In the genomic region with DNA sequence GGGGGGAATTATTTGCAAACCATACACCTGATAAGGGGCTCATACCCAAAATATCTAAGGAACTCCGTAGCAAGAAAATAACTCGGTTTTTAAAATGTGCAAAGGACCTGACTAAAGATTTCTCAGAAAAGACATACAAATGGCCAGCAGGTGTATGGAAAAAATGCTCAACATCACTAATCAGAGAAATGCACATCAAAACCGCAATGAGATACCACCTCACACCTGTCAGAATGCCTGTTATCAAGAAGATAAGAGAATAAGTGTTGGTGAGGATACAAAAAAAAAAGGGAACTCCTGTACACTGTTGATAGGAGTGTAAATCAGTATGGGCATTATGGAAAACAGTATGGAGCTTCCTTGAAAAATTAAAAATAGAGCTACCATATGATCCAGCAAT, we compare ENCODE assay signal across 27 cellular contexts.
"Had no signal": no experiment of that assay in that cellular context is flagged by ENCODE, and none has a peak within 500 bp of the region (broad histone marks: within the 10 kb centered on the region; RNA-seq: fewer than 3 reads in every experiment).

No MANE protein-coding gene starts in this region.

- H3K27ac ChIP-seq: epithelial cell of prostate, esophagus squamous epithelium, gastrocnemius medialis, heart right ventricle, left lung, lower lobe of right lung had no signal

- H3K9me3 Mint-ChIP-seq: effector memory CD8-positive, alpha-beta T cell had no signal

- FAIRE-seq: endometrium, islet of Langerhans, keratinocyte had no signal

- ATAC-seq: effector memory CD8-positive, alpha-beta T cell; esophagus mucosa; gastrocnemius medialis; heart right ventricle; left cardiac atrium; left lung; left ventricle myocardium superior; lower lobe of right lung; mucosa of descending colon; naive thymus-derived CD8-positive, alpha-beta T cell had no signal

- DNase-seq: effector CD8-positive, alpha-beta T cell; effector memory CD8-positive, alpha-beta T cell; endodermal cell; erythroblast; esophagus squamous epithelium; foreskin fibroblast; foreskin melanocyte; gastrocnemius medialis; glutamatergic neuron; head of caudate nucleus; heart right ventricle; hippocampal formation; left cardiac atrium; left lung; left ventricle myocardium superior; lower lobe of right lung; mesenchymal stem cell; mucosa of descending colon; naive B cell; naive thymus-derived CD8-positive, alpha-beta T cell had no signal

- H3K4me3 Mint-ChIP-seq: dendritic cell treated with granulocyte-macrophage colony-stimulating factor and Interleukin-4, amounts not matched to agents 40 ng/mL and 50 ng/mL, for 4 days; effector memory CD8-positive, alpha-beta T cell; endodermal cell; mesothelial cell of epicardium; naive B cell; naive thymus-derived CD8-positive, alpha-beta T cell had no signal

- H3K4me1 ChIP-seq: esophagus squamous epithelium, gastrocnemius medialis, lower lobe of right lung had no signal

- H3K36me3 ChIP-seq: esophagus squamous epithelium, gastrocnemius medialis, heart right ventricle, left lung, lower lobe of right lung had no signal

- H3K27me3 Mint-ChIP-seq: dendritic cell treated with granulocyte-macrophage colony-stimulating factor and Interleukin-4, amounts not matched to agents 40 ng/mL and 50 ng/mL, for 4 days; effector memory CD8-positive, alpha-beta T cell; naive B cell had no signal

- H3K4me3 ChIP-seq: esophagus squamous epithelium, gastrocnemius medialis, heart right ventricle, left lung, lower lobe of right lung, mucosa of descending colon had no signal

- H3K4me1 Mint-ChIP-seq: endodermal cell, mesothelial cell of epicardium, naive B cell had no signal

- H3K9me3 ChIP-seq: gastrocnemius medialis, lower lobe of right lung, mucosa of descending colon had no signal

- H3K27me3 ChIP-seq: gastrocnemius medialis, heart right ventricle, left lung had no signal

- H3K27ac Mint-ChIP-seq: dendritic cell treated with granulocyte-macrophage colony-stimulating factor and Interleukin-4, amounts not matched to agents 40 ng/mL and 50 ng/mL, for 4 days; effector memory CD8-positive, alpha-beta T cell; endodermal cell; mesothelial cell of epicardium; naive B cell; naive thymus-derived CD8-positive, alpha-beta T cell had no signal
